In genomic region chr17:4789951-4790704, GRCh38 we compare ENCODE assay signal across 8 cellular contexts. TPM values are rescaled to one million over a fixed set of nuclear protein-coding genes. Genes with fewer than 3 reads are reported as not detected.
A peak's percentile ranks its signal among the peaks of the same experiment; 100 is the strongest.
DNase-seq lines count a peak whose midpoint lies in the region; ATAC-seq and TF ChIP-seq lines count a peak whose summit lies in the region.

No MANE protein-coding gene starts in this region.

- H3K36me3 ChIP-seq in ovary (no peaks in the 10 kb centered on the region), thymus (ENCODE audit: control insufficient read depth, insufficient read depth) (no peaks in the 10 kb centered on the region)

- peak overlapping the region; percentile 47 to 87 for H3K27ac Mint-ChIP-seq in activated naive CD4-positive, alpha-beta T cell treated with anti-CD3 and anti-CD28 coated beads, Interleukin-2, amount 50 U/mL, for 72 hours

- H3K9me3 ChIP-seq in ovary (no peaks in the 10 kb centered on the region), thymus (ENCODE audit: control insufficient read depth) (no peaks in the 10 kb centered on the region)

- peak; percentile 78 for ATAC-seq in GM21825 (IDR thresholded peaks at IDR 0.05; ENCODE audit: unreplicated experiment)
- ATAC-seq in activated naive CD4-positive, alpha-beta T cell treated with anti-CD3 and anti-CD28 coated beads, Interleukin-2, amount 50 U/mL, for 72 hours, result peak; percentile 84 to 89

- peaks cover 13% of the 10 kb centered on the region for H3K4me1 ChIP-seq in ovary (ENCODE audit: insufficient read depth)
- peaks cover 9% of the 10 kb centered on the region for H3K4me1 ChIP-seq in thymus (ENCODE audit: control insufficient read depth, insufficient read depth, low read length)

- H3K27ac ChIP-seq in ovary (peak overlapping the region; percentile 86 to 89), thymus (ENCODE audit: low read depth) (peak overlapping the region; percentile 86)

- H3K36me3 Mint-ChIP-seq in activated naive CD4-positive, alpha-beta T cell treated with anti-CD3 and anti-CD28 coated beads, Interleukin-2, amount 50 U/mL, for 72 hours, result no peaks in the 10 kb centered on the region

- TF ChIP-seq POLR2A in ovary (IDR thresholded peaks at IDR 0.05), result peak; percentile 81

- H3K27me3 ChIP-seq in ovary (no peaks in the 10 kb centered on the region), thymus (ENCODE audit: control insufficient read depth, insufficient read depth) (peaks cover 66% of the 10 kb centered on the region)

- 0 to 1% (median 1%) methylated on average over 63 to 91 of the region's 91 CpGs for WGBS in ovary, 3 donors
- WGBS in thymus, result under 1% methylated on average over 91 of the region's 91 CpGs

- TF ChIP-seq CTCF in LNCAP (IDR thresholded peaks at IDR 0.05) (peak; percentile 82), ovary (IDR thresholded peaks at IDR 0.05) (peak; percentile 58 to 98 (median 97))

- H3K4me3 ChIP-seq in ovary (peak overlapping the region; percentile 74), thymus (ENCODE audit: low read length) (peak overlapping the region; percentile 66)

- intact Hi-C loops in head of caudate nucleus (cut with DNase I), result loop anchor here (2.0 to 5.0 kb wide), 4 partner anchors 43 to 99 kb away; partner anchors contain the start of genes ARRB2, MED11 and MINK1
- intact Hi-C loops in ovary (cut with DNase I), result loop anchor here in 3 of 4 donors (2.0 to 10.0 kb wide), 5 partner anchors 55 to 265 kb away; partner anchors contain the start of genes CHRNE (in 1 of the 3), CXCL16 (in 1 of the 3), MED11 (in 1 of the 3) and ZMYND15 (in 1 of the 3)

- DNase-seq in ELR (ENCODE audit: low read depth) (peak; percentile 97), SK-N-DZ (ENCODE audit: low spot score) (peak; percentile 88), head of caudate nucleus (peak; percentile 60 to 95 (median 88)), ovary (peak; percentile 75 to 86 (median 86))
- DNase-seq in activated naive CD4-positive, alpha-beta T cell treated with anti-CD3 and anti-CD28 coated beads, Interleukin-2, amount 50 U/mL, for 72 hours (ENCODE audit: low spot score in 2 of 2), result peak; percentile 85 to 88

- TF ChIP-seq EP300 in ovary (IDR thresholded peaks at IDR 0.05), result peak; percentile 46

- no peaks in the 10 kb centered on the region for H3K9me3 Mint-ChIP-seq in activated naive CD4-positive, alpha-beta T cell treated with anti-CD3 and anti-CD28 coated beads, Interleukin-2, amount 50 U/mL, for 72 hours

RNA-seq across cellular contexts. Expression of gene GLTPD2, which starts 1.4 kb away (rescaled TPM):
- not detected in 2 replicates for polyA plus RNA-seq in SK-N-DZ (2014; cell fraction: cytosol; rRNA removed)
- polyA plus RNA-seq in SK-N-DZ (2014; cell fraction: nucleus; rRNA removed), result not detected in 2 replicates
- not detected for total RNA-seq in activated naive CD4-positive, alpha-beta T cell treated with anti-CD3 and anti-CD28 coated beads, Interleukin-2, amount 50 U/mL, for 72 hours
- total RNA-seq in ovary, result not detected
- polyA plus RNA-seq in ovary, result not detected
- polyA plus RNA-seq in thymus, result 0.16 TPM

RNA-seq across cellular contexts. Expression of gene VMO1, which starts 4.0 kb away (rescaled TPM):
- polyA plus RNA-seq in SK-N-DZ (2014; cell fraction: cytosol; rRNA removed), result 0.30 TPM in 1 of 2 replicates, not detected in the other
- polyA plus RNA-seq in SK-N-DZ (2014; cell fraction: nucleus; rRNA removed), result 0.79 TPM in 1 of 2 replicates, not detected in the other
- under 1 TPM in 1 of 2 donors, not detected in 1; 0.50 TPM for total RNA-seq in activated naive CD4-positive, alpha-beta T cell treated with anti-CD3 and anti-CD28 coated beads, Interleukin-2, amount 50 U/mL, for 72 hours
- total RNA-seq in ovary, result 1 to 10 TPM in 5 of 7 donors, under 1 TPM in 2; 0.69 to 3.5 (median 1.3) TPM
- polyA plus RNA-seq in ovary, result 1 to 10 TPM in 1 of 2 donors, not detected in 1; 1.1 TPM
- 30.6 TPM for polyA plus RNA-seq in thymus

RNA-seq across cellular contexts. Expression of gene PSMB6, which starts 5.8 kb away (rescaled TPM):
- polyA plus RNA-seq in SK-N-DZ (2014; cell fraction: cytosol; rRNA removed), result 339 and 369 TPM in 2 replicates
- polyA plus RNA-seq in SK-N-DZ (2014; cell fraction: nucleus; rRNA removed), result 139 and 215 TPM in 2 replicates
- total RNA-seq in activated naive CD4-positive, alpha-beta T cell treated with anti-CD3 and anti-CD28 coated beads, Interleukin-2, amount 50 U/mL, for 72 hours, result 100 to 1,000 TPM; 133 to 135 TPM
- total RNA-seq in ovary, result 100 to 1,000 TPM in 1 of 7 donors, 10 to 100 TPM in 6; 74.6 to 123 (median 87.9) TPM
- polyA plus RNA-seq in ovary, result 100 to 1,000 TPM in 1 of 2 donors, 10 to 100 TPM in 1; 87.8 to 111 TPM
- polyA plus RNA-seq in thymus, result 122 TPM

RNA-seq across cellular contexts. Expression of gene PLD2, which starts 16.8 kb away (rescaled TPM):
- polyA plus RNA-seq in SK-N-DZ (2014; cell fraction: cytosol; rRNA removed), result 19.2 and 19.6 TPM in 2 replicates
- polyA plus RNA-seq in SK-N-DZ (2014; cell fraction: nucleus; rRNA removed), result 126 and 142 TPM in 2 replicates
- 10 to 100 TPM; 23.6 to 31.4 TPM for total RNA-seq in activated naive CD4-positive, alpha-beta T cell treated with anti-CD3 and anti-CD28 coated beads, Interleukin-2, amount 50 U/mL, for 72 hours
- 10 to 100 TPM; 16.2 to 53.3 (median 42.7) TPM for total RNA-seq in ovary
- polyA plus RNA-seq in ovary (10 to 100 TPM; 20.3 to 31.4 TPM), thymus (30.7 TPM)

Comparison
In these comparisons a context has a peak if more than half of its experiments do, and no peak if none do; other contexts are left out.
1. Peak in every context shown above with its lines: DNase-seq, ATAC-seq, H3K4me3 ChIP-seq and H3K27ac ChIP-seq.